15 cellular contexts compared by ENCODE assay signal in genomic region chr18:62368100-62368499, GRCh38. TPM values are rescaled to one million over a fixed set of nuclear protein-coding genes. Genes with fewer than 3 reads are reported as not detected.
DNase-seq lines count a peak whose midpoint lies in the region; ATAC-seq, FAIRE-seq and TF ChIP-seq lines count a peak whose summit lies in the region.
"Had no signal": no experiment of that assay in that cellular context is flagged by ENCODE, and none has a peak within 500 bp of the region (broad histone marks: within the 10 kb centered on the region; RNA-seq: fewer than 3 reads in every experiment).

No MANE protein-coding gene starts in this region.

- peak; percentile 87 for ATAC-seq in HG02610 (IDR thresholded peaks at IDR 0.05; ENCODE audit: unreplicated experiment)
- peak; percentile 73 for ATAC-seq in HG03378 (IDR thresholded peaks at IDR 0.05; ENCODE audit: unreplicated experiment)

- peak; percentile 22 for DNase-seq in GM12891 (ENCODE audit: insufficient read length, low spot score)
- DNase-seq in GM19239 (ENCODE audit: insufficient read length, low spot score), result no peak
- DNase-seq in mucosa of gallbladder (ENCODE audit: low spot score), result no peak
- DNase-seq in NCI-H2227 (lab: John Stamatoyannopoulos, UW; ENCODE audit: unreplicated experiment), result no peak
- DNase-seq in RPMI8226, result no peak
- DNase-seq in putamen (ENCODE audit: low spot score), result no peak
- DNase-seq: activated CD8-positive, alpha-beta memory T cell treated with anti-CD3 and anti-CD28 coated beads for 24 hours; cortex of kidney; IMR-90; islet precursor cell; NCI-H1436; sigmoid colon; trophoblast cell had no signal

- FAIRE-seq in GM12891 (lab: Jason Lieb, UNC), result peak; percentile 41
- peak; percentile 55 for FAIRE-seq in GM19239 (lab: Jason Lieb, UNC)

- TF ChIP-seq POLR2A in GM12891 (IDR thresholded peaks at IDR 0.05; ENCODE audit: low read depth, low read length), result no peak

TF ChIP-seq in GM12891, 5 proteins besides CTCF, POLR2A, EP300 and RAD21:
- TF ChIP-seq PAX5 (IDR thresholded peaks at IDR 0.05; ENCODE audit: insufficient read depth, low read length, severe bottlenecking) (no peak), POU2F2 (IDR thresholded peaks at IDR 0.05; ENCODE audit: low read depth, low read length) (no peak), POLR2AphosphoS5 (IDR thresholded peaks at IDR 0.05; ENCODE audit: low read depth, low read length) (no peak), SPI1 (IDR thresholded peaks at IDR 0.05; ENCODE audit: low read depth, low read length) (no peak), TAF1 (IDR thresholded peaks at IDR 0.05; ENCODE audit: low read depth, low read length) (no peak)
TF ChIP-seq in GM12891: peak in this region for 0.

RNA-seq across cellular contexts. Expression of gene TNFRSF11A, which starts 43.0 kb away (rescaled TPM):
- 1.2 TPM for polyA plus RNA-seq in GM12891 (2012; ENCODE audit: low read depth, missing spikeins)
- total RNA-seq in mucosa of gallbladder, result 38.9 TPM
- polyA plus RNA-seq: IMR-90 had no signal
